In the genomic region with DNA sequence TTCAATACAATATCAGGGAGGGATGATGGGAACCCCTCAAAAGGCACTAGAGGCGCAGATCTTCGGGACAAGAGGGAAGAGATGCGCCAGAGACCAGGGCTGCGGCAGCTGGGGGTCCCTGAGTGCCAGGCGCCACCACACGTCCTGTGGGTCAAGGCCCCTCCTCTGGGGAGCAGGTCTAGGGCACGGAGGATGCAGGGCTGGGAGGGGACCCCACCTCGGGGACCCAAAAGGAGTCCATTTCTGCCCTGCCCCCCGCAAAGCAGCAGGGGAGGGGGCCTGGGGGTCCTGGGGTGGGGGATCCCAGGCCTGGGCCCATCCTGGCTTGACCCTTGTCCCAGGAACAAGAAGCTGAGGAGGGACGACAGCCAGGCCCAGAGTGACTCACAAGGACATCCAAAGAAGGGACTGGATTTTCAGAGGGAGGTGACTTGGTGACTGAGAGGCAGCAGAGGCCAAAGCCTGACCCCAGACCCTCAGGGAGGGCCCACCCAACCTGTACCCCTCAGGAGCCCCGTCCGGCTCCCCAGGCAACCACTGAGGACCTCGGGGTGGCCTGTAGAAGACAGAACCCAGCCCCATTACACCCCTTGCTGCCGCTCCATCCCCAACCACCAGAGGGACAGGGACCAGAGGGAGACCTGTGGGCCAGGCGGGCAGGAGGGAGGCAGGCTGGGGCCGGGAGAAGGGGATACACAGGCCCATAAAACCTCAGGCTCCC, we compare ENCODE assay signal across 2 cellular contexts.
TF ChIP-seq lines count a peak whose summit lies in the region.

No MANE protein-coding gene starts in this region.

TF ChIP-seq in H1, 55 proteins besides CTCF, POLR2A, EP300 and RAD21:
- TF ChIP-seq GABPA (IDR thresholded peaks at IDR 0.05; ENCODE audit: borderline replicate concordance, insufficient read depth, low read length) (peak; percentile 47; the same call in 1 of the 2 replicates), SIN3A (conservative IDR thresholded peaks at IDR 0.05 in 1 of 2, IDR thresholded peaks at IDR 0.05 in 1 of 2; ENCODE audit: low read depth in 1 of 2, low read length in 2 of 2) (no peak), SP1 (IDR thresholded peaks at IDR 0.05; ENCODE audit: low read depth, low read length) (0 out of 2 replicates have a peak, but pooled peaks have one; percentile 25)
- TF ChIP-seq, protein P1, sequence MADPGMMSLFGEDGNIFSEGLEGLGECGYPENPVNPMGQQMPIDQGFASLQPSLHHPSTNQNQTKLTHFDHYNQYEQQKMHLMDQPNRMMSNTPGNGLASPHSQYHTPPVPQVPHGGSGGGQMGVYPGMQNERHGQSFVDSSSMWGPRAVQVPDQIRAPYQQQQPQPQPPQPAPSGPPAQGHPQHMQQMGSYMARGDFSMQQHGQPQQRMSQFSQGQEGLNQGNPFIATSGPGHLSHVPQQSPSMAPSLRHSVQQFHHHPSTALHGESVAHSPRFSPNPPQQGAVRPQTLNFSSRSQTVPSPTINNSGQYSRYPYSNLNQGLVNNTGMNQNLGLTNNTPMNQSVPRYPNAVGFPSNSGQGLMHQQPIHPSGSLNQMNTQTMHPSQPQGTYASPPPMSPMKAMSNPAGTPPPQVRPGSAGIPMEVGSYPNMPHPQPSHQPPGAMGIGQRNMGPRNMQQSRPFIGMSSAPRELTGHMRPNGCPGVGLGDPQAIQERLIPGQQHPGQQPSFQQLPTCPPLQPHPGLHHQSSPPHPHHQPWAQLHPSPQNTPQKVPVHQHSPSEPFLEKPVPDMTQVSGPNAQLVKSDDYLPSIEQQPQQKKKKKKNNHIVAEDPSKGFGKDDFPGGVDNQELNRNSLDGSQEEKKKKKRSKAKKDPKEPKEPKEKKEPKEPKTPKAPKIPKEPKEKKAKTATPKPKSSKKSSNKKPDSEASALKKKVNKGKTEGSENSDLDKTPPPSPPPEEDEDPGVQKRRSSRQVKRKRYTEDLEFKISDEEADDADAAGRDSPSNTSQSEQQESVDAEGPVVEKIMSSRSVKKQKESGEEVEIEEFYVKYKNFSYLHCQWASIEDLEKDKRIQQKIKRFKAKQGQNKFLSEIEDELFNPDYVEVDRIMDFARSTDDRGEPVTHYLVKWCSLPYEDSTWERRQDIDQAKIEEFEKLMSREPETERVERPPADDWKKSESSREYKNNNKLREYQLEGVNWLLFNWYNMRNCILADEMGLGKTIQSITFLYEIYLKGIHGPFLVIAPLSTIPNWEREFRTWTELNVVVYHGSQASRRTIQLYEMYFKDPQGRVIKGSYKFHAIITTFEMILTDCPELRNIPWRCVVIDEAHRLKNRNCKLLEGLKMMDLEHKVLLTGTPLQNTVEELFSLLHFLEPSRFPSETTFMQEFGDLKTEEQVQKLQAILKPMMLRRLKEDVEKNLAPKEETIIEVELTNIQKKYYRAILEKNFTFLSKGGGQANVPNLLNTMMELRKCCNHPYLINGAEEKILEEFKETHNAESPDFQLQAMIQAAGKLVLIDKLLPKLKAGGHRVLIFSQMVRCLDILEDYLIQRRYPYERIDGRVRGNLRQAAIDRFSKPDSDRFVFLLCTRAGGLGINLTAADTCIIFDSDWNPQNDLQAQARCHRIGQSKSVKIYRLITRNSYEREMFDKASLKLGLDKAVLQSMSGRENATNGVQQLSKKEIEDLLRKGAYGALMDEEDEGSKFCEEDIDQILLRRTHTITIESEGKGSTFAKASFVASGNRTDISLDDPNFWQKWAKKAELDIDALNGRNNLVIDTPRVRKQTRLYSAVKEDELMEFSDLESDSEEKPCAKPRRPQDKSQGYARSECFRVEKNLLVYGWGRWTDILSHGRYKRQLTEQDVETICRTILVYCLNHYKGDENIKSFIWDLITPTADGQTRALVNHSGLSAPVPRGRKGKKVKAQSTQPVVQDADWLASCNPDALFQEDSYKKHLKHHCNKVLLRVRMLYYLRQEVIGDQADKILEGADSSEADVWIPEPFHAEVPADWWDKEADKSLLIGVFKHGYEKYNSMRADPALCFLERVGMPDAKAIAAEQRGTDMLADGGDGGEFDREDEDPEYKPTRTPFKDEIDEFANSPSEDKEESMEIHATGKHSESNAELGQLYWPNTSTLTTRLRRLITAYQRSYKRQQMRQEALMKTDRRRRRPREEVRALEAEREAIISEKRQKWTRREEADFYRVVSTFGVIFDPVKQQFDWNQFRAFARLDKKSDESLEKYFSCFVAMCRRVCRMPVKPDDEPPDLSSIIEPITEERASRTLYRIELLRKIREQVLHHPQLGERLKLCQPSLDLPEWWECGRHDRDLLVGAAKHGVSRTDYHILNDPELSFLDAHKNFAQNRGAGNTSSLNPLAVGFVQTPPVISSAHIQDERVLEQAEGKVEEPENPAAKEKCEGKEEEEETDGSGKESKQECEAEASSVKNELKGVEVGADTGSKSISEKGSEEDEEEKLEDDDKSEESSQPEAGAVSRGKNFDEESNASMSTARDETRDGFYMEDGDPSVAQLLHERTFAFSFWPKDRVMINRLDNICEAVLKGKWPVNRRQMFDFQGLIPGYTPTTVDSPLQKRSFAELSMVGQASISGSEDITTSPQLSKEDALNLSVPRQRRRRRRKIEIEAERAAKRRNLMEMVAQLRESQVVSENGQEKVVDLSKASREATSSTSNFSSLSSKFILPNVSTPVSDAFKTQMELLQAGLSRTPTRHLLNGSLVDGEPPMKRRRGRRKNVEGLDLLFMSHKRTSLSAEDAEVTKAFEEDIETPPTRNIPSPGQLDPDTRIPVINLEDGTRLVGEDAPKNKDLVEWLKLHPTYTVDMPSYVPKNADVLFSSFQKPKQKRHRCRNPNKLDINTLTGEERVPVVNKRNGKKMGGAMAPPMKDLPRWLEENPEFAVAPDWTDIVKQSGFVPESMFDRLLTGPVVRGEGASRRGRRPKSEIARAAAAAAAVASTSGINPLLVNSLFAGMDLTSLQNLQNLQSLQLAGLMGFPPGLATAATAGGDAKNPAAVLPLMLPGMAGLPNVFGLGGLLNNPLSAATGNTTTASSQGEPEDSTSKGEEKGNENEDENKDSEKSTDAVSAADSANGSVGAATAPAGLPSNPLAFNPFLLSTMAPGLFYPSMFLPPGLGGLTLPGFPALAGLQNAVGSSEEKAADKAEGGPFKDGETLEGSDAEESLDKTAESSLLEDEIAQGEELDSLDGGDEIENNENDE (IDR thresholded peaks at IDR 0.05; ENCODE audit: insufficient replicate concordance, low read length) = no peak

TF ChIP-seq in neural cell, 6 proteins besides CTCF, POLR2A, EP300 and RAD21:
- TF ChIP-seq SMC3 (conservative IDR thresholded peaks at IDR 0.05; ENCODE audit: poor library complexity) (peak; percentile 29), POLR2AphosphoS5 (IDR thresholded peaks at IDR 0.05) (no peak)
